ENCODE assay signal across 8 cellular contexts in the genomic region with DNA sequence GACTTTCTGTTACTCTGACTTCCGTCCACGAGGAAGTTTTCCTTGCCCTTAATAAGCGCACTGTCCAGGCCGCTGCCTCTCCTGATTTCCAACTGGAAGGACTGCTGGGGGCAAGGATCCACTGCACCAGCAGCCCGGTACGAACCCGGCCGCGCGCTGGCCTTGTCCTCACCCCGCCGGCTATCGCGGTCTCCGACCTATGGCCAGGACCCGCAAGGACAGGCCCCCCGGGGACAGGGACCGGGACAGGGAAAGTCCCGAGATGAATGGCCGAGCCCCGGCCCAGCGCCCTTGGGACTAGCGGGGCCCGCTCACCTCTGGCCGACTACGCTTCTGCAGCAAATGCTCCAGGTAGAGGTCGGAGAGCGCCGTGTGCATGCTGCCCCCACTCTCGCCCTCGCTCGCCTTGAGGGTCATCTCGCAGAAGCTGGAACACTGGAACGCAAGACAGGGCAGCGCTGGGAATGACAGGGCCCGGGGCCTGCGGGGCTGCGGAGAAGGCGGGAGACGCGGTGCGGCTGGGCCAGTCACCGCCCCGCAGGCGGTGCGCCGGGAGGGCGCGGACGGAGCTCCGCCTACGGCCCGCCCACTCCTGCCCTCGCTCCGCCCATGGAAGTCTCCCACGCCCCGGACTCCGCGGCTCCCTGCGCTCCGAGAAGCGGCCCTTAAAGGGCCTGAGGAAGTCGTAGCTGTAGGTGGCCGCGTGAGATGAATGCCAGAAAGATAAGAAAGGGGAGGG. TPM values are rescaled to one million over a fixed set of nuclear protein-coding genes. Genes with fewer than 3 reads are reported as not detected.
DNase-seq lines count a peak whose midpoint lies in the region; ATAC-seq and TF ChIP-seq lines count a peak whose summit lies in the region.

Gene MPP1 (minus strand): TSS at position 529 of the 739 bp plus-strand sequence. CDS start 112 bp downstream, at position 417.

- H3K27ac ChIP-seq in HUES48 (ENCODE audit: low read depth, low read length) (peak within 1 kb of the TSS; percentile 9), gastroesophageal sphincter (peak within 1 kb of the TSS; percentile 41 to 81 (median 77)), neutrophil (peak within 1 kb of the TSS; percentile 97)

- WGBS in gastroesophageal sphincter (ENCODE audit: low coverage in 1 of 2), 2 donors: 48% methylated on average over 2 of the region's 65 CpGs; no CpG with 5 or more reads in 1 of the 2 donors

- peak; percentile 24 to 37 for TF ChIP-seq POLR2A in gastroesophageal sphincter (IDR thresholded peaks at IDR 0.05)

- H3K4me1 ChIP-seq in HUES48 (ENCODE audit: control insufficient read depth, insufficient read depth, low read length) (peaks cover 3% of the 10 kb centered on the region), gastroesophageal sphincter (peaks cover 0 to 14% (median 0%) of the 10 kb centered on the region in 3 donors), neutrophil (ENCODE audit: control insufficient read depth in 1 of 2, insufficient read depth in 1 of 2, low read depth in 1 of 2, low read length in 1 of 2) (peaks cover 46 to 48% of the 10 kb centered on the region in 2 experiments)

- H3K27me3 ChIP-seq in HUES48 (ENCODE audit: control insufficient read depth, insufficient read depth, low read length) (peaks cover 42% of the 10 kb centered on the region), gastroesophageal sphincter (no peaks in the 10 kb centered on the region), neutrophil (no peaks in the 10 kb centered on the region)

- ATAC-seq in GM21381 (IDR thresholded peaks at IDR 0.05; ENCODE audit: unreplicated experiment) (peak; percentile 93), gastroesophageal sphincter (peak; percentile 97)

- H3K4me3 ChIP-seq in HUES48 (ENCODE audit: low read depth, low read length) (peak within 1 kb of the TSS; percentile 71), gastroesophageal sphincter (peak within 1 kb of the TSS; percentile 53 to 68), neutrophil (ENCODE audit: low read depth in 1 of 2, low read length in 1 of 2) (peak within 1 kb of the TSS; percentile 80 to 86)

- H3K9me3 ChIP-seq in HUES48 (ENCODE audit: control insufficient read depth, insufficient read depth, low read length) (peaks cover 45% of the 10 kb centered on the region), gastroesophageal sphincter (no peaks in the 10 kb centered on the region), neutrophil (no peaks in the 10 kb centered on the region)

- TF ChIP-seq CTCF in gastroesophageal sphincter (IDR thresholded peaks at IDR 0.05) (no peak), neutrophil (IDR thresholded peaks at IDR 0.05) (peak; percentile 33), subcutaneous adipose tissue (IDR thresholded peaks at IDR 0.05; ENCODE audit: low read depth) (no peak)

- TF ChIP-seq EP300 in gastroesophageal sphincter (IDR thresholded peaks at IDR 0.05): no peak

- H3K9ac ChIP-seq in HUES48 (ENCODE audit: low read depth, low read length): peak within 1 kb of the TSS; percentile 28; the same call in 1 of the 2 replicates

- H3K36me3 ChIP-seq in HUES48 (ENCODE audit: control insufficient read depth, insufficient read depth, low read length) (no peaks in the 10 kb centered on the region), gastroesophageal sphincter (no peaks in the 10 kb centered on the region), neutrophil (no peaks in the 10 kb centered on the region)

- peak; percentile 38 for DNase-seq in DMS 273 treated with DMSO at 0.1 percent for 48 hours (lab: John Stamatoyannopoulos, UW)
- DNase-seq in SK-N-DZ (ENCODE audit: low spot score): peak; percentile 71
- peak; percentile 70 for DNase-seq in activated naive CD4-positive, alpha-beta T cell treated with Interleukin-2 at 50 U/mL for 16 hours

RNA-seq across cellular contexts. Expression of gene MPP1, which starts in this region (rescaled TPM):
- polyA plus RNA-seq in SK-N-DZ (2014; cell fraction: cytosol; rRNA removed): 16.3 and 19.3 TPM in 2 replicates
- polyA plus RNA-seq in SK-N-DZ (2014; cell fraction: nucleus; rRNA removed): 32.4 and 33.4 TPM in 2 replicates
- total RNA-seq in gastroesophageal sphincter (10 to 100 TPM; 31.0 to 40.5 (median 36.6) TPM), subcutaneous adipose tissue (100 to 1,000 TPM in 1 of 4 donors, 10 to 100 TPM in 3; 40.9 to 106 (median 55.3) TPM)

Comparison
In these comparisons a context has a peak if more than half of its experiments do, and no peak if none do; other contexts are left out.
1. Peak in every context shown above with its lines: DNase-seq, ATAC-seq, H3K4me3 ChIP-seq and H3K27ac ChIP-seq.
2. H3K27ac ChIP-seq: peak in every context shown above with its lines; median percentile 97 in neutrophil; 77 in gastroesophageal sphincter; 9 in HUES48.